ENCODE assay signal across 20 cellular contexts in genomic region chr12:58809064-58809607, GRCh38.
DNase-seq lines count a peak whose midpoint lies in the region; ATAC-seq and TF ChIP-seq lines count a peak whose summit lies in the region.
"Had no signal": no experiment of that assay in that cellular context is flagged by ENCODE, and none has a peak within 500 bp of the region (broad histone marks: within the 10 kb centered on the region; RNA-seq: fewer than 3 reads in every experiment).

No MANE protein-coding gene starts in this region.

- no peak overlapping the region for H2BK15ac ChIP-seq in mesendoderm (replicated peaks; ENCODE audit: low read depth)

- no peak overlapping the region for H2AK5ac ChIP-seq in mesendoderm (ENCODE audit: low read length)

- WGBS in mesendoderm (ENCODE audit: extremely low coverage, insufficient coverage, low lambda C conversion rate) = no CpG with 5 or more reads among the region's 4 CpGs

- no peak overlapping the region for H2BK120ac ChIP-seq in mesendoderm (ENCODE audit: low read depth, low read length)

- no peak overlapping the region for H3K56ac ChIP-seq in mesendoderm (ENCODE audit: low read length)

- H3K4ac ChIP-seq in mesendoderm (ENCODE audit: low read depth, low read length) = no peak overlapping the region

- H3K9ac ChIP-seq in fibroblast of lung (ENCODE audit: insufficient read depth, low read length) (no peak overlapping the region), mesendoderm (ENCODE audit: low read length) (no peak overlapping the region)
- H3K9ac ChIP-seq: BLaER1 treated with 17β-estradiol and CSF1 and Interleukin-3, amounts not matched to agents 10 nM and 100 nM; SK-N-SH had no signal

- no peak overlapping the region for H3K27ac ChIP-seq in fibroblast of lung (ENCODE audit: insufficient read depth, low read length)
- no peak overlapping the region for H3K27ac ChIP-seq in mesendoderm (ENCODE audit: low read depth, low read length)
- H3K27ac ChIP-seq: BLaER1 treated with 17β-estradiol and CSF1 and Interleukin-3, amounts not matched to agents 10 nM and 100 nM had no signal

- H3K79me2 ChIP-seq in fibroblast of lung (ENCODE audit: control insufficient read depth, insufficient read depth, low read length) (no peaks in the 10 kb centered on the region), mesendoderm (ENCODE audit: control insufficient read depth, insufficient read depth, low read length) (no peaks in the 10 kb centered on the region)

- no peak overlapping the region for H4K5ac ChIP-seq in mesendoderm (ENCODE audit: low read length)

- H3K23ac ChIP-seq in mesendoderm (ENCODE audit: low read length) = peak overlapping the region; percentile 34

- no peak overlapping the region for H3K4me2 ChIP-seq in fibroblast of lung (ENCODE audit: extremely low read depth, insufficient read depth, low read length)
- no peak overlapping the region for H3K4me2 ChIP-seq in mesendoderm (ENCODE audit: low read length)
- H3K4me2 ChIP-seq: BLaER1 treated with 17β-estradiol and CSF1 and Interleukin-3, amounts not matched to agents 10 nM and 100 nM; SK-N-SH had no signal

- no peak overlapping the region for H2BK5ac ChIP-seq in mesendoderm (ENCODE audit: low read length)

- H4K8ac ChIP-seq in mesendoderm (ENCODE audit: low read depth, low read length) = no peak overlapping the region

- no peak for ATAC-seq in GM19455 (IDR thresholded peaks at IDR 0.05; ENCODE audit: unreplicated experiment)
- ATAC-seq: PC-3 had no signal

- H3K27me3 ChIP-seq in fibroblast of lung (ENCODE audit: control insufficient read depth, insufficient read depth, low read length) (no peaks in the 10 kb centered on the region), mesendoderm (ENCODE audit: insufficient read depth, low read length, poor library complexity) (no peaks in the 10 kb centered on the region)
- H3K27me3 ChIP-seq: BLaER1 treated with 17β-estradiol and CSF1 and Interleukin-3, amounts not matched to agents 10 nM and 100 nM had no signal

- DNase-seq in amniotic epithelial cell (ENCODE audit: low read depth) = peak; percentile 82
- DNase-seq in fibroblast of lung (ENCODE audit: low read depth in 2 of 2) = peak; percentile 32 to 40
- no peak for DNase-seq in mesendoderm
- no peak for DNase-seq in islet precursor cell
- DNase-seq in AG08395 (ENCODE audit: low spot score) = no peak
- DNase-seq in NCI-H2227 (lab: John Stamatoyannopoulos, UW; ENCODE audit: unreplicated experiment) = no peak
- DNase-seq: CD4-positive, alpha-beta memory T cell; DMS153; Kasumi-1; NCI-H1694; NCI-H2081; NCI-H2171 treated with DMSO at 0.1 percent for 48 hours; NCI-H446; NCI-H526; PC-3; Right ventricle myocardium superior; SK-N-SH had no signal

- no peaks in the 10 kb centered on the region for H3K79me1 ChIP-seq in mesendoderm (ENCODE audit: low read length)

- no peak overlapping the region for H3K18ac ChIP-seq in mesendoderm (ENCODE audit: low read length)

- H3K4me3 ChIP-seq in fibroblast of lung (replicated peaks in 1 of 4; ENCODE audit: control extremely low read depth in 1 of 4, insufficient read depth in 1 of 4, low read depth in 3 of 4, low read length in 4 of 4) (no peak overlapping the region), mesendoderm (ENCODE audit: low read length) (no peak overlapping the region)
- H3K4me3 ChIP-seq: BLaER1 treated with 17β-estradiol and CSF1 and Interleukin-3, amounts not matched to agents 10 nM and 100 nM; HAP-1 had no signal

- H2AFZ ChIP-seq in fibroblast of lung (ENCODE audit: low read length) = peak overlapping the region; percentile 22

- TF ChIP-seq CTCF in fibroblast of lung (conservative IDR thresholded peaks at IDR 0.05 in 1 of 2, IDR thresholded peaks at IDR 0.05 in 1 of 2; ENCODE audit: low read depth in 1 of 2, low read length in 2 of 2) = no peak

- no peaks in the 10 kb centered on the region for H3K36me3 ChIP-seq in fibroblast of lung (ENCODE audit: control insufficient read depth, insufficient read depth, low read length)
- no peaks in the 10 kb centered on the region for H3K36me3 ChIP-seq in mesendoderm (ENCODE audit: control insufficient read depth, insufficient read depth, low read length)
- H3K36me3 ChIP-seq: BLaER1 treated with 17β-estradiol and CSF1 and Interleukin-3, amounts not matched to agents 10 nM and 100 nM; HAP-1 had no signal

- H3K4me1 ChIP-seq in fibroblast of lung (ENCODE audit: control insufficient read depth, extremely low read depth, insufficient read depth, low read length) (peaks cover 2% of the 10 kb centered on the region), mesendoderm (ENCODE audit: control insufficient read depth, low read depth, low read length) (no peaks in the 10 kb centered on the region)
- H3K4me1 ChIP-seq: HAP-1 had no signal

- H4K20me1 ChIP-seq in fibroblast of lung (ENCODE audit: control insufficient read depth, extremely low read depth, insufficient read depth, low read length) = no peaks in the 10 kb centered on the region
- H4K20me1 ChIP-seq: BLaER1 treated with 17β-estradiol and CSF1 and Interleukin-3, amounts not matched to agents 10 nM and 100 nM had no signal

- no peaks in the 10 kb centered on the region for H3K9me3 ChIP-seq in fibroblast of lung (ENCODE audit: control insufficient read depth, insufficient read depth, low read depth, low read length)
- H3K9me3 ChIP-seq: BLaER1 treated with 17β-estradiol and CSF1 and Interleukin-3, amounts not matched to agents 10 nM and 100 nM; HAP-1; SK-N-SH had no signal

Comparison
In these comparisons a context has a peak if more than half of its experiments do, and no peak if none do; other contexts are left out.
1. DNase-seq: peak in amniotic epithelial cell (single experiment) and fibroblast of lung (2 of 2); none in mesendoderm (single experiment), islet precursor cell (single experiment), AG08395 (single experiment) and NCI-H2227 (single experiment).